ENCODE assay signal across 14 cellular contexts in genomic region chr15:90780916-90781315, GRCh38.
DNase-seq lines count a peak whose midpoint lies in the region; TF ChIP-seq lines count a peak whose summit lies in the region.
"Had no signal": no experiment of that assay in that cellular context is flagged by ENCODE, and none has a peak within 500 bp of the region (broad histone marks: within the 10 kb centered on the region; RNA-seq: fewer than 3 reads in every experiment).

No MANE protein-coding gene starts in this region.

- peaks cover 8 to 16% of the 10 kb centered on the region in 2 donors for H3K36me3 Mint-ChIP-seq in CD14-positive monocyte

- TF ChIP-seq CTCF in CD14-positive monocyte (IDR thresholded peaks at IDR 0.05) (no peak), GM12865 (IDR thresholded peaks at IDR 0.05; ENCODE audit: insufficient read depth, low read depth, low read length, missing control alignments) (no peak), transverse colon (IDR thresholded peaks at IDR 0.05) (no peak)

- 79 to 84% methylated on average over 2 to 3 of the region's 3 CpGs for WGBS in transverse colon (ENCODE audit: low coverage in 1 of 2), 2 donors

- intact Hi-C loops in CD14-positive monocyte (cut with micrococcal nuclease): loop anchor here in 1 of 2 donors (10.0 kb wide), 1 partner anchor 136 kb away; no protein-coding TSS in a partner anchor
- intact Hi-C loops in transverse colon (cut with DNase I; ENCODE audit: low total_unique reads): loop anchor here (5.0 kb wide), 1 partner anchor 704 kb away; no protein-coding TSS in a partner anchor

- peak overlapping the region; percentile 25 to 92 (median 62) for H3K27ac Mint-ChIP-seq in CD14-positive monocyte

- H3K4me1 Mint-ChIP-seq in CD14-positive monocyte: peaks cover 25% of the 10 kb centered on the region

- no peaks in the 10 kb centered on the region for H3K9me3 Mint-ChIP-seq in CD14-positive monocyte

- no peaks in the 10 kb centered on the region for H3K36me3 ChIP-seq in transverse colon

- no peaks in the 10 kb centered on the region for H3K9me3 ChIP-seq in transverse colon
- H3K9me3 ChIP-seq: SJSA1 had no signal

- no peaks in the 10 kb centered on the region for H3K4me1 ChIP-seq in transverse colon

- no peak for DNase-seq in CD14-positive monocyte (ENCODE audit: low spot score)
- peak; percentile 23 for DNase-seq in GM12865 (ENCODE audit: low read depth)
- DNase-seq in SKM-1 treated with dmso at 0.1 percent for 144 hours (lab: John Stamatoyannopoulos, UW; ENCODE audit: unreplicated experiment): peak; percentile 61
- peak; percentile 1 for DNase-seq in central memory CD4-positive, alpha-beta T cell
- no peak for DNase-seq in NAMALWA (ENCODE audit: low spot score)
- DNase-seq in transverse colon: no peak
- DNase-seq in EL: no peak
- DNase-seq in amygdala (lab: John Stamatoyannopoulos, UW): no peak
- DNase-seq: foreskin fibroblast; NCI-H1105; NCI-H524 treated with DMSO at 0.1 percent for 48 hours; retina; stimulated activated CD4-positive, alpha-beta T cell treated with anti-CD3 and anti-CD28 coated beads, Interleukin-4, amount 100 ng/mL, for 24 hours had no signal

- in situ Hi-C loops in transverse colon (cut with MboI; ENCODE audit: low pct_ligation_motif_present in 1 of 4, low pct_unique_long_range_greater_than_20kb in 1 of 4, low sequenced_read_pairs in 3 of 4): no loop called here

- TF ChIP-seq EP300 in transverse colon (IDR thresholded peaks at IDR 0.05; ENCODE audit: low read depth): no peak

- TF ChIP-seq POLR2A in transverse colon (IDR thresholded peaks at IDR 0.05): no peak

- H3K27me3 Mint-ChIP-seq in CD14-positive monocyte (ENCODE audit: low read depth in 3 of 3): peaks cover 0 to 2% (median 0%) of the 10 kb centered on the region in 3 donors

- no peak overlapping the region for H3K4me3 ChIP-seq in GM12865 (ENCODE audit: low read depth, low read length)
- no peak overlapping the region for H3K4me3 ChIP-seq in transverse colon
- H3K4me3 ChIP-seq: SJSA1 had no signal

- no peak overlapping the region for H3K27ac ChIP-seq in transverse colon
- H3K27ac ChIP-seq: SJSA1 had no signal

- H3K27me3 ChIP-seq in transverse colon: no peaks in the 10 kb centered on the region
- H3K27me3 ChIP-seq: SJSA1 had no signal

- peak overlapping the region; percentile 56 to 65 for H3K4me3 Mint-ChIP-seq in CD14-positive monocyte

Comparison
In these comparisons a context has a peak if more than half of its experiments do, and no peak if none do; other contexts are left out.
1. DNase-seq: peak in GM12865 (single experiment), SKM-1 treated with dmso at 0.1 percent for 144 hours (single experiment) and central memory CD4-positive, alpha-beta T cell (single experiment); none in CD14-positive monocyte (single experiment), NAMALWA (single experiment), transverse colon (single experiment), EL (single experiment) and amygdala (0 of 56).